28 cellular contexts compared by ENCODE assay signal in genomic region chr4:115396034-115396433, GRCh38.
"Had no signal": no experiment of that assay in that cellular context is flagged by ENCODE, and none has a peak within 500 bp of the region (broad histone marks: within the 10 kb centered on the region; RNA-seq: fewer than 3 reads in every experiment).

No MANE protein-coding gene starts in this region.

- H3K4me3 Mint-ChIP-seq: mesothelial cell of epicardium; naive B cell; natural killer cell treated with Interleukin-12 subunit alpha and Interleukin-12 subunit beta and Interleukin-15 and Interleukin-18, amount 100 ng/mL, for 72 hours; neural crest cell had no signal

- H3K36me3 ChIP-seq: esophagus squamous epithelium, heart right ventricle, left lung, neutrophil, right lobe of liver, stomach, thyroid gland, vagina had no signal

- ATAC-seq: heart right ventricle; left cardiac atrium; left lung; mucosa of descending colon; natural killer cell treated with Interleukin-12 subunit alpha and Interleukin-12 subunit beta and Interleukin-15 and Interleukin-18, amount 100 ng/mL, for 72 hours; right lobe of liver had no signal

- H3K36me3 Mint-ChIP-seq: naive B cell; natural killer cell treated with Interleukin-12 subunit alpha and Interleukin-12 subunit beta and Interleukin-15 and Interleukin-18, amount 100 ng/mL, for 72 hours had no signal

- H3K27ac Mint-ChIP-seq: mesothelial cell of epicardium; natural killer cell treated with Interleukin-12 subunit alpha and Interleukin-12 subunit beta and Interleukin-15 and Interleukin-18, amount 100 ng/mL, for 72 hours; progenitor cell of endocrine pancreas had no signal

- H3K4me1 Mint-ChIP-seq: mesothelial cell of epicardium, naive B cell, neural crest cell had no signal

- H3K9me3 ChIP-seq: esophagus squamous epithelium, mucosa of descending colon, neutrophil, right lobe of liver, thyroid gland, vagina had no signal

- H3K27ac ChIP-seq: esophagus squamous epithelium, heart right ventricle, left lung, neutrophil, parathyroid adenoma, right lobe of liver, stomach, thyroid gland, vagina had no signal

- H3K27me3 Mint-ChIP-seq: naive B cell; natural killer cell treated with Interleukin-12 subunit alpha and Interleukin-12 subunit beta and Interleukin-15 and Interleukin-18, amount 100 ng/mL, for 72 hours; progenitor cell of endocrine pancreas had no signal

- DNase-seq: dermis blood vessel endothelial cell; effector memory CD4-positive, alpha-beta T cell; erythroblast; esophagus squamous epithelium; foreskin melanocyte; glutamatergic neuron; heart right ventricle; hippocampal formation; left cardiac atrium; left lung; mesenchymal stem cell; mucosa of descending colon; naive B cell; right lobe of liver; small intestine; stimulated activated CD4-positive, alpha-beta T cell treated with anti-CD3 and anti-CD28 coated beads, Interleukin-15, amount 100 ng/mL, for 24 hours; stimulated activated CD4-positive, alpha-beta T cell treated with anti-CD3 and anti-CD28 coated beads, Interleukin-2, amount 100 ng/mL, for 48 hours; stimulated activated naive CD4-positive, alpha-beta T cell treated with Interleukin-2 at 50 U/mL for 16 hours; stomach; thyroid gland; trophoblast cell had no signal

- H3K4me3 ChIP-seq: esophagus squamous epithelium, heart right ventricle, left lung, mucosa of descending colon, right lobe of liver, stomach, thyroid gland, vagina had no signal

- H3K27me3 ChIP-seq: esophagus squamous epithelium, heart right ventricle, left lung, neutrophil, right lobe of liver, stomach, thyroid gland, vagina had no signal
